In the genomic region with DNA sequence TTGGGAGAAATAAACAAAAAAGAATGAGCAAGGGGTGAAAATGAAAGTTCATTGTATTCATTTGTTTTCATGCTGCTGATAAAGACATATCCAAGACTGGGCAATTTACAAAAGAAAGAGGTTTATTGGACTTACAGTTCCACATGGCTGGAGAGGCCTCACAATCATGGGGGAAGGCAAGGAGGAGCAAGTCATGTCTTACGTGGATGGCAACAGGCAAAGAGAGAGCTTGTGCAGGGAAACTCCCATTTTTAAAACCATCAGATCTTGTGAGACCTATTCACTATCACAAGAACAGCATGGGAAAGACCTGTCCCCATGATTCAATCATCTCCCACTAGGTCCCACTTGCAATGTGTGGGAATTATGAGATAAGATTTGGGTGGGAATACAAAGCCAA, we compare ENCODE assay signal across 5 cellular contexts. TPM values are rescaled to one million over a fixed set of nuclear protein-coding genes. Genes with fewer than 3 reads are reported as not detected.
"Had no signal": no experiment of that assay in that cellular context is flagged by ENCODE, and none has a peak within 500 bp of the region (broad histone marks: within the 10 kb centered on the region; RNA-seq: fewer than 3 reads in every experiment).

No MANE protein-coding gene starts in this region.

RNA-seq across cellular contexts. Expression of a gene that starts 33.1 kb away (rescaled TPM):
- total RNA-seq: HT1080, NCI-H460, PC-9, RPMI7951 had no signal
- polyA plus RNA-seq: IgD-negative memory B cell had no signal
